Comparison of ENCODE assay signal across 8 cellular contexts in the genomic region with DNA sequence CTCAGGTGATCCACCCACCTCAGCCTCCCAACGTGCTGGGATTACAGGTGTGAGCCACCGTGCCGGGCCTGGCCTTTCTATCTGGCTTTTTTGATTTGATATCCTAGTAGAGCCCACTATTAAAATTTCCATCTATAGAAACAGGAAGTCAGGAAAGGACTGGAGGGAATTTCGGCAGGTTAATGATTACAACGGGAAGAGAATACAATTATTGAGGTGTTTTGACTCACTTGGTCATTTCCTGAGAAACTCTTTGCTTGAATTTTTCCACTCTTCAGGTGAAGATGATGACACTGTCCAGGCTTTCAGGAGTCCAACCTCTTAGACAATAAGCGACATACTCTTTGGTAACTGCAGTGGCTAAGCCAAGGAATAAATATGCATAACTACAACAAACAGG. TPM values are rescaled to one million over a fixed set of nuclear protein-coding genes. Genes with fewer than 3 reads are reported as not detected.
DNase-seq lines count a peak whose midpoint lies in the region; ATAC-seq and TF ChIP-seq lines count a peak whose summit lies in the region.

No MANE protein-coding gene starts in this region.

- H3K4me3 Mint-ChIP-seq in T-cell = peak overlapping the region; percentile 94 to 99 (median 99)

- no peaks in the 10 kb centered on the region for H3K36me3 ChIP-seq in fibroblast of lung (ENCODE audit: control insufficient read depth, insufficient read depth, low read length)

- DNase-seq in GM12864 (ENCODE audit: low read depth) (no peak), T-cell (no peak), fibroblast of lung (ENCODE audit: low read depth in 2 of 2) (no peak), renal cortical epithelial cell (ENCODE audit: low read depth) (peak; percentile 84), cerebellar cortex (ENCODE audit: low spot score) (no peak), erythroblast (lab: John Stamatoyannopoulos, UW) (no peak)

- no peak for TF ChIP-seq POLR2A in erythroblast (IDR thresholded peaks at IDR 0.05; ENCODE audit: low read length)

- H3K4me1 Mint-ChIP-seq in T-cell = peaks cover 66 to 80% (median 70%) of the 10 kb centered on the region in 3 donors

- H3K9me3 Mint-ChIP-seq in T-cell = no peaks in the 10 kb centered on the region

- POLR2A ChIA-PET in T-cell (lab: Charles Lee) = interaction anchor here in 1 of 2 donors (1.1 kb wide), 1 partner anchor 92 kb away, joined by 3 read pairs; no protein-coding TSS in a partner anchor

- no peaks in the 10 kb centered on the region for H3K27me3 ChIP-seq in fibroblast of lung (ENCODE audit: control insufficient read depth, insufficient read depth, low read length)

- no peaks in the 10 kb centered on the region for H3K9me3 ChIP-seq in fibroblast of lung (ENCODE audit: control insufficient read depth, insufficient read depth, low read depth, low read length)

- TF ChIP-seq CTCF in GM12864 (IDR thresholded peaks at IDR 0.05; ENCODE audit: low read depth, low read length, missing control alignments) (no peak), fibroblast of lung (conservative IDR thresholded peaks at IDR 0.05 in 1 of 2, IDR thresholded peaks at IDR 0.05 in 1 of 2; ENCODE audit: low read depth in 1 of 2, low read length in 2 of 2) (no peak)

- peaks cover 2% of the 10 kb centered on the region for H3K36me3 Mint-ChIP-seq in T-cell

- H2AFZ ChIP-seq in fibroblast of lung (ENCODE audit: low read length) = peak overlapping the region; percentile 52

- H3K4me3 ChIP-seq in GM12864 (ENCODE audit: low read depth, low read length) (peak overlapping the region; percentile 99; the same call in 1 of the 2 replicates), fibroblast of lung (replicated peaks in 1 of 4; ENCODE audit: control extremely low read depth in 1 of 4, insufficient read depth in 1 of 4, low read depth in 3 of 4, low read length in 4 of 4) (peak overlapping the region; percentile 65 to 90 (median 72))

- H3K27me3 Mint-ChIP-seq in T-cell = no peaks in the 10 kb centered on the region

- peak overlapping the region; percentile 92 to 96 for H3K27ac Mint-ChIP-seq in T-cell

- H3K79me2 ChIP-seq in fibroblast of lung (ENCODE audit: control insufficient read depth, insufficient read depth, low read length) = peaks cover 38% of the 10 kb centered on the region

- CTCF ChIA-PET in T-cell (lab: Charles Lee) = interaction anchor here (1.1 to 2.4 kb wide), 2 partner anchors 12 to 16 kb away, joined by 3 to 9 read pairs; no protein-coding TSS in a partner anchor

- ATAC-seq in T-cell (replicated peaks in 1 of 4) = no peak
- no peak for ATAC-seq in GM19397 (IDR thresholded peaks at IDR 0.05; ENCODE audit: unreplicated experiment)
- no peak for ATAC-seq in GM21723 (IDR thresholded peaks at IDR 0.05; ENCODE audit: unreplicated experiment)

- H3K4me1 ChIP-seq in fibroblast of lung (ENCODE audit: control insufficient read depth, extremely low read depth, insufficient read depth, low read length) = peaks cover 3% of the 10 kb centered on the region

- no peaks in the 10 kb centered on the region for H4K20me1 ChIP-seq in fibroblast of lung (ENCODE audit: control insufficient read depth, extremely low read depth, insufficient read depth, low read length)

- H3K4me2 ChIP-seq in fibroblast of lung (ENCODE audit: extremely low read depth, insufficient read depth, low read length) = peak overlapping the region; percentile 80

- H3K27ac ChIP-seq in fibroblast of lung (ENCODE audit: insufficient read depth, low read length) = peak overlapping the region; percentile 94

- no peak overlapping the region for H3K9ac ChIP-seq in fibroblast of lung (ENCODE audit: insufficient read depth, low read length)

RNA-seq across cellular contexts. Expression of a gene that starts 1.1 kb away (rescaled TPM):
- 10 to 100 TPM; 43.9 to 63.3 (median 46.5) TPM for total RNA-seq in T-cell
- 26.7 and 33.9 TPM in 2 replicates for total RNA-seq in fibroblast of lung
- 46.4 and 46.5 TPM in 2 replicates for polyA plus RNA-seq in fibroblast of lung
- polyA plus RNA-seq in fibroblast of lung (2012) = 20.8 and 24.7 TPM in 2 replicates
- 35.5 and 44.8 TPM in 2 replicates for polyA minus RNA-seq in fibroblast of lung (ENCODE audit: low replicate concordance)
- total RNA-seq in renal cortical epithelial cell = 29.2 and 76.9 TPM in 2 replicates
